9 cellular contexts compared by ENCODE assay signal in the genomic region with DNA sequence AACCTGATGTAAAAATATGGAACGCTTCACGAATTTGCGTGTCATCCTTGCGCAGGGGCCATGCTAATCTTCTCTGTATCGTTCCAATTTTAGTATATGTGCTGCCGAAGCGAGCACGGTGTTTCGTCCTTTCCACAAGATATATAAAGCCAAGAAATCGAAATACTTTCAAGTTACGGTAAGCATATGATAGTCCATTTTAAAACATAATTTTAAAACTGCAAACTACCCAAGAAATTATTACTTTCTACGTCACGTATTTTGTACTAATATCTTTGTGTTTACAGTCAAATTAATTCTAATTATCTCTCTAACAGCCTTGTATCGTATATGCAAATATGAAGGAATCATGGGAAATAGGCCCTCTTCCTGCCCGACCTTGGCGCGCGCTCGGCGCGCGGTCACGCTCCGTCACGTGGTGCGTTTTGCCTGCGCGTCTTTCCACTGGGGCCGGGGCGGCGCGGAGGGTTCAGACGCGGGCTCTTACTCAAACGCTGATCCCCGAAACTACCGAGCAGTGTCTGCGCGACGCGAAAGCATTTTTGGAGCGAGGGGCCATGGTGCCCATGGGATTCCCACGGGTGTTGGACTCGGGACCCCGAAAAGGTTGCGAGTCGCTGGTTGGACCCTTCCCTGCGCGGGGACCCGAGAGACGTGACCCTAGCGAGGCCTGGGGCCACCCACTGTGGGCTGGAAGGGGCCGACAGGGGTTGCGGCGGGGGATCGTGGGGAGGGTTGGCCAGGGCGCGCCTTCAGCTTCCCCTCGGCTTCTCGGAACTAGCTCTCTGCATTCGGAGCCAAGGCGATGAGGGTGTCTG. TPM values are rescaled to one million over a fixed set of nuclear protein-coding genes. Genes with fewer than 3 reads are reported as not detected.
DNase-seq lines count a peak whose midpoint lies in the region; ATAC-seq and TF ChIP-seq lines count a peak whose summit lies in the region.
"Had no signal": no experiment of that assay in that cellular context is flagged by ENCODE, and none has a peak within 500 bp of the region (broad histone marks: within the 10 kb centered on the region; RNA-seq: fewer than 3 reads in every experiment).

RNU6-1 (minus strand) TSS at position 117 of the 818 bp plus-strand sequence.

- ATAC-seq in GM19372 (IDR thresholded peaks at IDR 0.05; ENCODE audit: low read depth, unreplicated experiment) (peak; percentile 72), HG03521 (IDR thresholded peaks at IDR 0.05; ENCODE audit: unreplicated experiment) (peak; percentile 84), left lung (peak; percentile 84)

- no peaks in the 10 kb centered on the region for H3K9me3 ChIP-seq in left lung

- peak within 1 kb of the TSS; percentile 56 to 75 for H3K4me3 ChIP-seq in left lung

- no peaks in the 10 kb centered on the region for H3K36me3 ChIP-seq in left lung

- peaks cover 11 to 44% of the 10 kb centered on the region in 2 donors for H3K4me1 ChIP-seq in left lung

- intact Hi-C loops in left lung (cut with DNase I), result loop anchor here in 1 of 2 donors (10.0 kb wide), 1 partner anchor 335 kb away; no protein-coding TSS in a partner anchor

- peaks cover 11 to 12% of the 10 kb centered on the region in 2 donors for H3K27me3 ChIP-seq in left lung

- no peak for TF ChIP-seq CTCF in left lung (IDR thresholded peaks at IDR 0.05)

- H3K27ac ChIP-seq in left lung, result peak within 1 kb of the TSS; percentile 97 to 100

- DNase-seq in C1 segment of cervical spinal cord (lab: John Stamatoyannopoulos, UW), result peak; percentile 36 to 96 (median 88)
- peak; percentile 91 for DNase-seq in NCI-H748 (lab: John Stamatoyannopoulos, UW; ENCODE audit: unreplicated experiment)
- DNase-seq in activated CD4-positive, alpha-beta T cell treated with anti-CD3 and anti-CD28 coated beads, Interleukin-2, amount 50 U/mL, for 24 hours (ENCODE audit: low read depth in 1 of 2, low spot score in 1 of 2), result peak; percentile 91
- peak; percentile 89 for DNase-seq in dedifferentiated amniotic fluid mesenchymal stem cell (ENCODE audit: extremely low spot score)
- DNase-seq in left lung, result peak; percentile 95 to 98
- peak; percentile 95 for DNase-seq in stimulated activated CD4-positive, alpha-beta T cell treated with anti-CD3 and anti-CD28 coated beads, Interleukin-2, amount 100 ng/mL, for 4 hours (ENCODE audit: low read depth)

RNA-seq across cellular contexts. Expression of gene RNU6-1, which starts in this region (rescaled TPM):
- not detected for total RNA-seq in left lung
- total RNA-seq: subcutaneous adipose tissue had no signal

Comparison
In these comparisons a context has a peak if more than half of its experiments do, and no peak if none do; other contexts are left out.
1. Peak in every context shown above with its lines: DNase-seq, ATAC-seq, H3K4me3 ChIP-seq and H3K27ac ChIP-seq.
2. Peak in DNase-seq, ATAC-seq, H3K4me3 ChIP-seq and H3K27ac ChIP-seq in left lung; RNA of the gene not detected or under 1 TPM.